30 cellular contexts compared by ENCODE assay signal in the genomic region with DNA sequence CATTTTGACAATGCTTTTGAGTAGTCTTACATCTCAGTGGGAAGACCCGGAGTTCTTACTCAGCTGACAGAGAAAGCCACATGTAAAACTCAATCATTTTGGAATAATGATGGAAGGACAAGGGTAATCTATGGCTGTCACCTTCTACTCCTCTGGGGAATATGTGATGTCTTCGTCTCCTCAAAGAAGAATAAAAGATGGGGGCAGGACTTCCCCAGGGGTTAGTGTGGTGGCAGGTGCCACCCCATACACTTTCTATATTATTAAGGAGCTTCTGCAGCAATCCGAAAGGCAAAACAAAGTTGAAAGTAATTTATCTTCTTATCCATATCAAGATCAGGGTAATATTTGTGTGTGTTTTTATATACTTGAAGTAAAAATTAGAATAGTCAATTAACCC.
"Had no signal": no experiment of that assay in that cellular context is flagged by ENCODE, and none has a peak within 500 bp of the region (broad histone marks: within the 10 kb centered on the region; RNA-seq: fewer than 3 reads in every experiment).

No MANE protein-coding gene starts in this region.

- H3K4me3 ChIP-seq: pancreas, psoas muscle, right lobe of liver, sigmoid colon, stomach, thoracic aorta, tibial artery, transverse colon, upper lobe of right lung, vagina had no signal

- H3K4me1 ChIP-seq: pancreas, psoas muscle, right lobe of liver, sigmoid colon, transverse colon, upper lobe of right lung, vagina had no signal

- H3K27me3 ChIP-seq: pancreas, right lobe of liver, vagina had no signal

- H3K36me3 Mint-ChIP-seq: naive thymus-derived CD8-positive, alpha-beta T cell; natural killer cell treated with Interleukin-12 subunit alpha and Interleukin-12 subunit beta and Interleukin-15 and Interleukin-18, amount 100 ng/mL, for 72 hours; stimulated activated effector memory CD8-positive, alpha-beta T cell treated with anti-CD3 and anti-CD28 coated beads, Interleukin-12 subunit alpha, Interleukin-12 subunit beta, amount 100 ng/mL, for 72 hours; type B pancreatic cell had no signal

- H3K4me1 Mint-ChIP-seq: neural crest cell had no signal

- H3K27ac ChIP-seq: neutrophil, pancreas, psoas muscle, right lobe of liver, sigmoid colon, stomach, thoracic aorta, tibial artery, transverse colon, upper lobe of right lung, vagina had no signal

- H3K9me3 Mint-ChIP-seq: naive thymus-derived CD8-positive, alpha-beta T cell; natural killer cell treated with Interleukin-12 subunit alpha and Interleukin-12 subunit beta and Interleukin-15 and Interleukin-18, amount 100 ng/mL, for 72 hours; nephron progenitor cell; neural crest cell; stimulated activated effector memory CD8-positive, alpha-beta T cell treated with anti-CD3 and anti-CD28 coated beads, Interleukin-12 subunit alpha, Interleukin-12 subunit beta, amount 100 ng/mL, for 72 hours; stimulated activated naive B cell treated with anti-CD40 and anti-IgM and Interleukin-4, amounts not matched to agents 10 μg/mL and 1 μg/mL and 100 μg/mL, for 72 hours; stimulated activated naive CD8-positive, alpha-beta T cell treated with anti-CD3 and anti-CD28 coated beads, Interleukin-15, Interleukin-2, amounts not matched to agents 100 ng/mL and 50 ng/mL, for 24 hours had no signal

- H3K27ac Mint-ChIP-seq: natural killer cell treated with Interleukin-12 subunit alpha and Interleukin-12 subunit beta and Interleukin-15 and Interleukin-18, amount 100 ng/mL, for 72 hours; nephron progenitor cell; progenitor cell of endocrine pancreas; stimulated activated effector memory CD8-positive, alpha-beta T cell treated with anti-CD3 and anti-CD28 coated beads, Interleukin-12 subunit alpha, Interleukin-12 subunit beta, amount 100 ng/mL, for 72 hours; stimulated activated naive B cell treated with anti-CD40 and anti-IgM and Interleukin-4, amounts not matched to agents 10 μg/mL and 1 μg/mL and 100 μg/mL, for 72 hours; stimulated activated naive CD8-positive, alpha-beta T cell treated with anti-CD3 and anti-CD28 coated beads, Interleukin-15, Interleukin-2, amounts not matched to agents 100 ng/mL and 50 ng/mL, for 24 hours; type B pancreatic cell had no signal

- H3K36me3 ChIP-seq: neutrophil, pancreas, right lobe of liver, sigmoid colon, stomach, thoracic aorta, tibial artery, transverse colon, upper lobe of right lung, vagina had no signal

- H3K4me3 Mint-ChIP-seq: natural killer cell treated with Interleukin-12 subunit alpha and Interleukin-12 subunit beta and Interleukin-15 and Interleukin-18, amount 100 ng/mL, for 72 hours; nephron progenitor cell; neural crest cell; stimulated activated effector memory CD8-positive, alpha-beta T cell treated with anti-CD3 and anti-CD28 coated beads, Interleukin-12 subunit alpha, Interleukin-12 subunit beta, amount 100 ng/mL, for 72 hours; stimulated activated naive B cell treated with anti-CD40 and anti-IgM and Interleukin-4, amounts not matched to agents 10 μg/mL and 1 μg/mL and 100 μg/mL, for 72 hours; stimulated activated naive CD8-positive, alpha-beta T cell treated with anti-CD3 and anti-CD28 coated beads, Interleukin-15, Interleukin-2, amounts not matched to agents 100 ng/mL and 50 ng/mL, for 24 hours; type B pancreatic cell had no signal

- DNase-seq: naive thymus-derived CD8-positive, alpha-beta T cell; nephron progenitor cell; nucleus accumbens; pancreas; posterior cingulate gyrus; psoas muscle; right cardiac atrium; right lobe of liver; sigmoid colon; small intestine; stimulated activated CD4-positive, alpha-beta T cell treated with anti-CD3 and anti-CD28 coated beads, Interleukin-15, amount 100 ng/mL, for 24 hours; stimulated activated CD4-positive, alpha-beta T cell treated with anti-CD3 and anti-CD28 coated beads, Interleukin-2, amount 100 ng/mL, for 24 hours; stimulated activated CD4-positive, alpha-beta T cell treated with anti-CD3 and anti-CD28 coated beads, Interleukin-2, amount 100 ng/mL, for 48 hours; stimulated activated CD4-positive, alpha-beta T cell treated with anti-CD3 and anti-CD28 coated beads, Interleukin-4, amount 100 ng/mL, for 24 hours; stimulated activated naive B cell treated with anti-CD40 and anti-IgM and Interleukin-4, amounts not matched to agents 10 μg/mL and 1 μg/mL and 100 μg/mL, for 72 hours; stimulated activated naive CD4-positive, alpha-beta T cell treated with Interleukin-2 at 50 U/mL for 16 hours; stomach; tibial artery; transverse colon; upper lobe of right lung had no signal

- FAIRE-seq: pancreas, small intestine, urothelium cell line had no signal

- ATAC-seq: naive thymus-derived CD8-positive, alpha-beta T cell; natural killer cell treated with Interleukin-12 subunit alpha and Interleukin-12 subunit beta and Interleukin-15 and Interleukin-18, amount 100 ng/mL, for 72 hours; psoas muscle; right cardiac atrium; right lobe of liver; stimulated activated effector memory CD8-positive, alpha-beta T cell treated with anti-CD3 and anti-CD28 coated beads, Interleukin-12 subunit alpha, Interleukin-12 subunit beta, amount 100 ng/mL, for 72 hours; upper lobe of right lung had no signal

- H3K9me3 ChIP-seq: neutrophil, pancreas, psoas muscle, right lobe of liver, sigmoid colon, stomach, thoracic aorta, tibial artery, transverse colon, upper lobe of right lung, vagina had no signal
